Comparison of ENCODE assay signal across 8 cellular contexts in the genomic region with DNA sequence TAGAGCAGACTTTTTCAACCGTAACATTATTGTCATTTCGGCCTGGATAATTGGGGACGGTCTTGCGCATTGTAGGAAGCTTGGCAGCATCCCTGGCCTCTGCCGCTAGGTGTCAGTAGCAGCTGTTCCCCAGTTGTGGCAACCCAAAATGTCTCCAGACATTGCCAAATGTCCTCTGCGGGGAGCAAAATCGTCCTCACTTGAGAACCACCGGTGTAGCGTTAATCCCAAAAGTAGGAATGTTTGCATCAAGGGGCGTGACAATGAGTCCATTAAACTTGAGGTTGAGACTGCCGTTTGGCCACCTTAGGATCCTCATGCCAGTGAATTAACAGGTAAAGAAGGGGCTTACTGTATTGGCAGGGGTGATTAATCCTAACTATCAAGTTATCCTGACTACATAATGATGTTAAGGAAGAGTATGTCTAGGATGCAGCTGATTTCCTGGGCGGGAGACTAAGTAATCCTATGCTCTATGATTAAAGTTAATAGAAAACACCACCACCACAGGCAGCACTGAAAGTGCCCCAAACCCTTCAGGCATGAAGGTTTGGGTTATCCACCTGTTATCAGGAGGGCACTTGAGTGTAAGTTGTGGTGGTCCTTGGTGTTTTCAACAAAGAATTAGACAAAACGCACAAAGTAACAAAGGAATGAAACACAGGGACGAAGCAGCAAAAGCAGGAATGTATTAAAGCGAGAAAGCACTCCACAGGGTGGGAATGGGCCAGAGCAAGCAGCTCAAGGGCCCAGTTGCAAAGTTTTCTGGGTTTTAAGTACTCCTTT. TPM values are rescaled to one million over a fixed set of nuclear protein-coding genes. Genes with fewer than 3 reads are reported as not detected.
A peak's percentile ranks its signal among the peaks of the same experiment; 100 is the strongest.
DNase-seq lines count a peak whose midpoint lies in the region; ATAC-seq lines count a peak whose summit lies in the region.

No MANE protein-coding gene starts in this region.

- no peaks in the 10 kb centered on the region for H3K27me3 Mint-ChIP-seq in central memory CD8-positive, alpha-beta T cell

- peak; percentile 73 for DNase-seq in Daoy (ENCODE audit: low read depth)
- peak; percentile 69 for DNase-seq in NCI-H345 treated with DMSO at 0.1 percent for 48 hours (lab: John Stamatoyannopoulos, UW; ENCODE audit: unreplicated experiment)
- peak; percentile 78 for DNase-seq in activated CD4-positive, alpha-beta T cell treated with anti-CD3 and anti-CD28 coated beads for 1 hour
- DNase-seq in central memory CD8-positive, alpha-beta T cell (ENCODE audit: low spot score in 2 of 2): peak; percentile 72 to 77
- peak; percentile 74 for DNase-seq in kidney tubule cell (ENCODE audit: low spot score)
- DNase-seq in stimulated activated CD4-positive, alpha-beta T cell treated with anti-CD3 and anti-CD28 coated beads, Interleukin-4, amount 100 ng/mL, for 1 hour: peak; percentile 83

- peaks cover 6% of the 10 kb centered on the region for H3K9me3 Mint-ChIP-seq in central memory CD8-positive, alpha-beta T cell

- ATAC-seq in HG02678 (IDR thresholded peaks at IDR 0.05; ENCODE audit: unreplicated experiment): peak; percentile 41
- peak; percentile 39 for ATAC-seq in central memory CD8-positive, alpha-beta T cell (replicated peaks; ENCODE audit: extremely low read depth, poor library complexity, severe bottlenecking)
- no peak for ATAC-seq in HG03196 (IDR thresholded peaks at IDR 0.05; ENCODE audit: unreplicated experiment)

- peak overlapping the region; percentile 58 for H3K27ac Mint-ChIP-seq in central memory CD8-positive, alpha-beta T cell (ENCODE audit: low read depth)

- peak overlapping the region; percentile 54 for H3K4me3 Mint-ChIP-seq in central memory CD8-positive, alpha-beta T cell

- H3K4me1 Mint-ChIP-seq in central memory CD8-positive, alpha-beta T cell: peaks cover 7% of the 10 kb centered on the region

- H3K36me3 Mint-ChIP-seq in central memory CD8-positive, alpha-beta T cell (ENCODE audit: insufficient read depth): peaks cover 6% of the 10 kb centered on the region

RNA-seq across cellular contexts. Expression of a gene that starts 4.9 kb away (rescaled TPM):
- 7.3 and 10.2 TPM in 2 replicates for total RNA-seq in Daoy (2014; rRNA removed; shearing (Covaris generic))

RNA-seq across cellular contexts. Expression of a gene that starts 15.7 kb away (rescaled TPM):
- 0.36 and 0.69 TPM in 2 replicates for total RNA-seq in Daoy (2014; rRNA removed; shearing (Covaris generic))
